Comparison of ENCODE assay signal across 1 cellular context in the genomic region with DNA sequence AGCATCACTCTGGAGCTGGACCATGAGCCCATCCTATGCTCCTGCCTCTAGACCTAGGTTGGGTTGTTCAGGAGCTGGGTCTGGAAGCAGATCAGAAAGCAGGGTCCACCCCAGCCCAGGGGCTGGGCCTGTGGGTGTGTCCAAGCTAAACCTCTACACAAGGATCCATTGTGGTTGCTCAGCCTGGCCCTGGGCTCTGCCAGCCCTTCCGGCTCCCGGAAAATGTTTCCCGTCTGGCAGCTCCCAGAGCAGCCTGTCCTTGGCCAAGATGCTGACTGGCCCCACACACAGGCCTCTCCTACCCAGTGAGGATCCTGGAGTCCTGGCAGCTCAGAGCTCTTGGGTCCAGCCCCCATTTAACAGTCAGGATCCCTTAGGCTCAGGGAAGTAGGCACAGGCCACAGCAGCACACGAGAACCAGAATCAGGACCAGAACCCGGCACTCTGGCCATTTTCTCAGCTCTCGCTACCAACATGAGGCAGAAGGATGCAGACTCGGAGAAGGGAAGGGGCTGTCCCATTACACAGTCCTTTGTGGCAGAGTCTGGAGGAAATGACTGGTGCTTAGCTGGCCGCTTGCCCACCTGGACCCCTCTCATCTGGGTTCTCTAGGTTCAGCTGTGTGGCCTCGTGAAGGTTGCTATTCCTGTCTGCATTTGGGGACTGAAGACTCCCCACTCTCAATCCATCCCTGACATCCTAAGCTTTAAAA.
TF ChIP-seq lines count a peak whose summit lies in the region.

No MANE protein-coding gene starts in this region.

TF ChIP-seq in HepG2, 621 proteins besides CTCF, POLR2A, EP300 and RAD21 (continued from another document and continues in another):
- TF ChIP-seq, protein P1, sequence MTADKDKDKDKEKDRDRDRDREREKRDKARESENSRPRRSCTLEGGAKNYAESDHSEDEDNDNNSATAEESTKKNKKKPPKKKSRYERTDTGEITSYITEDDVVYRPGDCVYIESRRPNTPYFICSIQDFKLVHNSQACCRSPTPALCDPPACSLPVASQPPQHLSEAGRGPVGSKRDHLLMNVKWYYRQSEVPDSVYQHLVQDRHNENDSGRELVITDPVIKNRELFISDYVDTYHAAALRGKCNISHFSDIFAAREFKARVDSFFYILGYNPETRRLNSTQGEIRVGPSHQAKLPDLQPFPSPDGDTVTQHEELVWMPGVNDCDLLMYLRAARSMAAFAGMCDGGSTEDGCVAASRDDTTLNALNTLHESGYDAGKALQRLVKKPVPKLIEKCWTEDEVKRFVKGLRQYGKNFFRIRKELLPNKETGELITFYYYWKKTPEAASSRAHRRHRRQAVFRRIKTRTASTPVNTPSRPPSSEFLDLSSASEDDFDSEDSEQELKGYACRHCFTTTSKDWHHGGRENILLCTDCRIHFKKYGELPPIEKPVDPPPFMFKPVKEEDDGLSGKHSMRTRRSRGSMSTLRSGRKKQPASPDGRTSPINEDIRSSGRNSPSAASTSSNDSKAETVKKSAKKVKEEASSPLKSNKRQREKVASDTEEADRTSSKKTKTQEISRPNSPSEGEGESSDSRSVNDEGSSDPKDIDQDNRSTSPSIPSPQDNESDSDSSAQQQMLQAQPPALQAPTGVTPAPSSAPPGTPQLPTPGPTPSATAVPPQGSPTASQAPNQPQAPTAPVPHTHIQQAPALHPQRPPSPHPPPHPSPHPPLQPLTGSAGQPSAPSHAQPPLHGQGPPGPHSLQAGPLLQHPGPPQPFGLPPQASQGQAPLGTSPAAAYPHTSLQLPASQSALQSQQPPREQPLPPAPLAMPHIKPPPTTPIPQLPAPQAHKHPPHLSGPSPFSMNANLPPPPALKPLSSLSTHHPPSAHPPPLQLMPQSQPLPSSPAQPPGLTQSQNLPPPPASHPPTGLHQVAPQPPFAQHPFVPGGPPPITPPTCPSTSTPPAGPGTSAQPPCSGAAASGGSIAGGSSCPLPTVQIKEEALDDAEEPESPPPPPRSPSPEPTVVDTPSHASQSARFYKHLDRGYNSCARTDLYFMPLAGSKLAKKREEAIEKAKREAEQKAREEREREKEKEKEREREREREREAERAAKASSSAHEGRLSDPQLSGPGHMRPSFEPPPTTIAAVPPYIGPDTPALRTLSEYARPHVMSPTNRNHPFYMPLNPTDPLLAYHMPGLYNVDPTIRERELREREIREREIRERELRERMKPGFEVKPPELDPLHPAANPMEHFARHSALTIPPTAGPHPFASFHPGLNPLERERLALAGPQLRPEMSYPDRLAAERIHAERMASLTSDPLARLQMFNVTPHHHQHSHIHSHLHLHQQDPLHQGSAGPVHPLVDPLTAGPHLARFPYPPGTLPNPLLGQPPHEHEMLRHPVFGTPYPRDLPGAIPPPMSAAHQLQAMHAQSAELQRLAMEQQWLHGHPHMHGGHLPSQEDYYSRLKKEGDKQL (CRISPR knock-in tag; IDR thresholded peaks at IDR 0.05; ENCODE audit: low read depth): no peak
- TF ChIP-seq ZNF773 (CRISPR knock-in tag; IDR thresholded peaks at IDR 0.05; ENCODE audit: borderline replicate concordance) (no peak), ELF1 (CRISPR knock-in tag; IDR thresholded peaks at IDR 0.05) (peak; percentile 31; the same call in 1 of the 2 replicates), ZNF451 (CRISPR knock-in tag; IDR thresholded peaks at IDR 0.05) (no peak), NR1H2 (CRISPR knock-in tag; IDR thresholded peaks at IDR 0.05; ENCODE audit: borderline replicate concordance, low read depth) (no peak), ATF4 (CRISPR knock-in tag; IDR thresholded peaks at IDR 0.05) (no peak), ZBTB8A (CRISPR knock-in tag; IDR thresholded peaks at IDR 0.05; ENCODE audit: borderline replicate concordance, low read depth) (no peak), ZHX1 (CRISPR knock-in tag; IDR thresholded peaks at IDR 0.05; ENCODE audit: low read depth) (no peak), SIN3A (IDR thresholded peaks at IDR 0.05; ENCODE audit: borderline replicate concordance, low read depth, low read length) (no peak), ZNF205 (CRISPR knock-in tag; IDR thresholded peaks at IDR 0.05) (no peak), ZNF350 (CRISPR knock-in tag; IDR thresholded peaks at IDR 0.05; ENCODE audit: borderline replicate concordance, low read depth) (no peak; the same call in 1 of the 2 replicates), AGO1 (IDR thresholded peaks at IDR 0.05; ENCODE audit: low read depth, low read length, poor library complexity, severe bottlenecking) (no peak), TFE3 (CRISPR knock-in tag; IDR thresholded peaks at IDR 0.05) (no peak), ZNF567 (CRISPR knock-in tag; IDR thresholded peaks at IDR 0.05; ENCODE audit: borderline replicate concordance) (no peak), HNF4G (IDR thresholded peaks at IDR 0.05; ENCODE audit: borderline replicate concordance, low read depth, low read length) (no peak), HNF4G (CRISPR knock-in tag; IDR thresholded peaks at IDR 0.05; ENCODE audit: borderline replicate concordance, low read depth) (no peak), NCOA2 (CRISPR knock-in tag; IDR thresholded peaks at IDR 0.05) (peak; percentile 56), ZNF12 (CRISPR knock-in tag; IDR thresholded peaks at IDR 0.05) (no peak), MLLT10 (CRISPR knock-in tag; IDR thresholded peaks at IDR 0.05) (no peak), KLF6 (CRISPR knock-in tag; IDR thresholded peaks at IDR 0.05) (no peak), PRDM4 (CRISPR knock-in tag; IDR thresholded peaks at IDR 0.05; ENCODE audit: borderline replicate concordance) (no peak), SP2 (CRISPR knock-in tag; IDR thresholded peaks at IDR 0.05) (no peak), NCOR1 (IDR thresholded peaks at IDR 0.05; ENCODE audit: borderline replicate concordance, low read length) (no peak), ZBTB7A (CRISPR knock-in tag; IDR thresholded peaks at IDR 0.05) (0 out of 2 replicates have a peak, but pooled peaks have one; percentile 12), ZKSCAN1 (IDR thresholded peaks at IDR 0.05; ENCODE audit: low read length) (no peak), PRPF4 (IDR thresholded peaks at IDR 0.05; ENCODE audit: low read depth, low read length, poor library complexity, severe bottlenecking) (no peak), ZNF263 (CRISPR knock-in tag; IDR thresholded peaks at IDR 0.05) (0 out of 2 replicates have a peak, but pooled peaks have one; percentile 20)
- TF ChIP-seq, protein P2, sequence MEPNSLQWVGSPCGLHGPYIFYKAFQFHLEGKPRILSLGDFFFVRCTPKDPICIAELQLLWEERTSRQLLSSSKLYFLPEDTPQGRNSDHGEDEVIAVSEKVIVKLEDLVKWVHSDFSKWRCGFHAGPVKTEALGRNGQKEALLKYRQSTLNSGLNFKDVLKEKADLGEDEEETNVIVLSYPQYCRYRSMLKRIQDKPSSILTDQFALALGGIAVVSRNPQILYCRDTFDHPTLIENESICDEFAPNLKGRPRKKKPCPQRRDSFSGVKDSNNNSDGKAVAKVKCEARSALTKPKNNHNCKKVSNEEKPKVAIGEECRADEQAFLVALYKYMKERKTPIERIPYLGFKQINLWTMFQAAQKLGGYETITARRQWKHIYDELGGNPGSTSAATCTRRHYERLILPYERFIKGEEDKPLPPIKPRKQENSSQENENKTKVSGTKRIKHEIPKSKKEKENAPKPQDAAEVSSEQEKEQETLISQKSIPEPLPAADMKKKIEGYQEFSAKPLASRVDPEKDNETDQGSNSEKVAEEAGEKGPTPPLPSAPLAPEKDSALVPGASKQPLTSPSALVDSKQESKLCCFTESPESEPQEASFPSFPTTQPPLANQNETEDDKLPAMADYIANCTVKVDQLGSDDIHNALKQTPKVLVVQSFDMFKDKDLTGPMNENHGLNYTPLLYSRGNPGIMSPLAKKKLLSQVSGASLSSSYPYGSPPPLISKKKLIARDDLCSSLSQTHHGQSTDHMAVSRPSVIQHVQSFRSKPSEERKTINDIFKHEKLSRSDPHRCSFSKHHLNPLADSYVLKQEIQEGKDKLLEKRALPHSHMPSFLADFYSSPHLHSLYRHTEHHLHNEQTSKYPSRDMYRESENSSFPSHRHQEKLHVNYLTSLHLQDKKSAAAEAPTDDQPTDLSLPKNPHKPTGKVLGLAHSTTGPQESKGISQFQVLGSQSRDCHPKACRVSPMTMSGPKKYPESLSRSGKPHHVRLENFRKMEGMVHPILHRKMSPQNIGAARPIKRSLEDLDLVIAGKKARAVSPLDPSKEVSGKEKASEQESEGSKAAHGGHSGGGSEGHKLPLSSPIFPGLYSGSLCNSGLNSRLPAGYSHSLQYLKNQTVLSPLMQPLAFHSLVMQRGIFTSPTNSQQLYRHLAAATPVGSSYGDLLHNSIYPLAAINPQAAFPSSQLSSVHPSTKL (CRISPR knock-in tag; IDR thresholded peaks at IDR 0.05): peak; percentile 28; the same call in 1 of the 2 replicates
- TF ChIP-seq, protein P3, sequence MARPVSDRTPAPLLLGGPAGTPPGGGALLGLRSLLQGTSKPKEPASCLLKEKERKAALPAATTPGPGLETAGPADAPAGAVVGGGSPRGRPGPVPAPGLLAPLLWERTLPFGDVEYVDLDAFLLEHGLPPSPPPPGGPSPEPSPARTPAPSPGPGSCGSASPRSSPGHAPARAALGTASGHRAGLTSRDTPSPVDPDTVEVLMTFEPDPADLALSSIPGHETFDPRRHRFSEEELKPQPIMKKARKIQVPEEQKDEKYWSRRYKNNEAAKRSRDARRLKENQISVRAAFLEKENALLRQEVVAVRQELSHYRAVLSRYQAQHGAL (CRISPR knock-in tag; IDR thresholded peaks at IDR 0.05; ENCODE audit: not compliant biosample characterization): no peak
- TF ChIP-seq, protein P4, sequence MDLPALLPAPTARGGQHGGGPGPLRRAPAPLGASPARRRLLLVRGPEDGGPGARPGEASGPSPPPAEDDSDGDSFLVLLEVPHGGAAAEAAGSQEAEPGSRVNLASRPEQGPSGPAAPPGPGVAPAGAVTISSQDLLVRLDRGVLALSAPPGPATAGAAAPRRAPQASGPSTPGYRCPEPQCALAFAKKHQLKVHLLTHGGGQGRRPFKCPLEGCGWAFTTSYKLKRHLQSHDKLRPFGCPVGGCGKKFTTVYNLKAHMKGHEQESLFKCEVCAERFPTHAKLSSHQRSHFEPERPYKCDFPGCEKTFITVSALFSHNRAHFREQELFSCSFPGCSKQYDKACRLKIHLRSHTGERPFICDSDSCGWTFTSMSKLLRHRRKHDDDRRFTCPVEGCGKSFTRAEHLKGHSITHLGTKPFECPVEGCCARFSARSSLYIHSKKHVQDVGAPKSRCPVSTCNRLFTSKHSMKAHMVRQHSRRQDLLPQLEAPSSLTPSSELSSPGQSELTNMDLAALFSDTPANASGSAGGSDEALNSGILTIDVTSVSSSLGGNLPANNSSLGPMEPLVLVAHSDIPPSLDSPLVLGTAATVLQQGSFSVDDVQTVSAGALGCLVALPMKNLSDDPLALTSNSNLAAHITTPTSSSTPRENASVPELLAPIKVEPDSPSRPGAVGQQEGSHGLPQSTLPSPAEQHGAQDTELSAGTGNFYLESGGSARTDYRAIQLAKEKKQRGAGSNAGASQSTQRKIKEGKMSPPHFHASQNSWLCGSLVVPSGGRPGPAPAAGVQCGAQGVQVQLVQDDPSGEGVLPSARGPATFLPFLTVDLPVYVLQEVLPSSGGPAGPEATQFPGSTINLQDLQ (CRISPR knock-in tag; IDR thresholded peaks at IDR 0.05): no peak
